Comparison of ENCODE assay signal across 19 cellular contexts in genomic region chr1:178997428-178997827, GRCh38. TPM values are rescaled to one million over a fixed set of nuclear protein-coding genes. Genes with fewer than 3 reads are reported as not detected.
DNase-seq lines count a peak whose midpoint lies in the region; ATAC-seq lines count a peak whose summit lies in the region.
"Had no signal": no experiment of that assay in that cellular context is flagged by ENCODE, and none has a peak within 500 bp of the region (broad histone marks: within the 10 kb centered on the region; RNA-seq: fewer than 3 reads in every experiment).

No MANE protein-coding gene starts in this region.

- peak; percentile 19 for ATAC-seq in activated CD4-positive, alpha-beta T cell treated with anti-CD3 and anti-CD28 coated beads for 36 hours
- ATAC-seq in activated T-helper 17 cell treated with anti-CD3 and anti-CD28 coated beads, Interleukin-2, amount 50 U/mL, for 72 hours (replicated peaks): peak; percentile 79
- ATAC-seq in stimulated activated effector memory CD8-positive, alpha-beta T cell treated with anti-CD3 and anti-CD28 coated beads, Interleukin-12 subunit alpha, Interleukin-12 subunit beta, amount 100 ng/mL, for 72 hours: peak; percentile 92

- POLR2A ChIA-PET in activated CD4-positive, alpha-beta T cell treated with anti-CD3 and anti-CD28 coated beads for 36 hours (lab: Charles Lee): no interaction called here

- no peaks in the 10 kb centered on the region for H3K36me3 Mint-ChIP-seq in activated CD4-positive, alpha-beta T cell treated with anti-CD3 and anti-CD28 coated beads for 36 hours (ENCODE audit: low read depth)
- H3K36me3 Mint-ChIP-seq in activated T-helper 17 cell treated with anti-CD3 and anti-CD28 coated beads, Interleukin-2, amount 50 U/mL, for 72 hours (ENCODE audit: low read depth): no peaks in the 10 kb centered on the region
- no peaks in the 10 kb centered on the region for H3K36me3 Mint-ChIP-seq in stimulated activated effector memory CD8-positive, alpha-beta T cell treated with anti-CD3 and anti-CD28 coated beads, Interleukin-12 subunit alpha, Interleukin-12 subunit beta, amount 100 ng/mL, for 72 hours
- H3K36me3 Mint-ChIP-seq: CD14-positive monocyte; CD4-positive, alpha-beta memory T cell; CD4-positive, CD25-positive, alpha-beta regulatory T cell had no signal

- intact Hi-C loops in activated CD4-positive, alpha-beta T cell treated with anti-CD3 and anti-CD28 coated beads for 36 hours (cut with DNase I, micrococcal nuclease): no loop called here

- H3K9me3 Mint-ChIP-seq in activated CD4-positive, alpha-beta T cell treated with anti-CD3 and anti-CD28 coated beads for 36 hours (ENCODE audit: low read depth): peaks cover 3% of the 10 kb centered on the region
- H3K9me3 Mint-ChIP-seq in activated T-helper 17 cell treated with anti-CD3 and anti-CD28 coated beads, Interleukin-2, amount 50 U/mL, for 72 hours: no peaks in the 10 kb centered on the region
- H3K9me3 Mint-ChIP-seq in stimulated activated effector memory CD8-positive, alpha-beta T cell treated with anti-CD3 and anti-CD28 coated beads, Interleukin-12 subunit alpha, Interleukin-12 subunit beta, amount 100 ng/mL, for 72 hours: no peaks in the 10 kb centered on the region

- CTCF ChIA-PET in activated CD4-positive, alpha-beta T cell treated with anti-CD3 and anti-CD28 coated beads for 36 hours (lab: Charles Lee): interaction anchor here (0.5 to 0.6 kb wide), 2 partner anchors 386 to 457 kb away, joined by 3 to 4 read pairs; no protein-coding TSS in a partner anchor

- DNase-seq in activated CD4-positive, alpha-beta T cell treated with anti-CD3 and anti-CD28 coated beads for 36 hours: no peak
- no peak for DNase-seq in activated CD4-positive, alpha-beta T cell treated with anti-CD3 and anti-CD28 coated beads for 1 hour
- no peak for DNase-seq in stimulated activated effector memory CD8-positive, alpha-beta T cell treated with anti-CD3 and anti-CD28 coated beads, Interleukin-12 subunit alpha, Interleukin-12 subunit beta, amount 100 ng/mL, for 72 hours (ENCODE audit: low spot score in 2 of 2)
- no peak for DNase-seq in A172 (ENCODE audit: low spot score)
- DNase-seq: ACHN; BE2C; C1 segment of cervical spinal cord; CD4-positive, alpha-beta memory T cell; CD4-positive, CD25-positive, alpha-beta regulatory T cell; CD8-positive, alpha-beta memory T cell; COR-L47; DMS 273 treated with DMSO at 0.1 percent for 48 hours; DMS153; DMS53; DMS79; DND-41; GF-D8 had no signal

- no peaks in the 10 kb centered on the region for H3K27me3 Mint-ChIP-seq in activated CD4-positive, alpha-beta T cell treated with anti-CD3 and anti-CD28 coated beads for 36 hours
- H3K27me3 Mint-ChIP-seq in activated T-helper 17 cell treated with anti-CD3 and anti-CD28 coated beads, Interleukin-2, amount 50 U/mL, for 72 hours: no peaks in the 10 kb centered on the region
- H3K27me3 Mint-ChIP-seq: CD4-positive, CD25-positive, alpha-beta regulatory T cell had no signal

- no peak overlapping the region for H3K27ac Mint-ChIP-seq in activated CD4-positive, alpha-beta T cell treated with anti-CD3 and anti-CD28 coated beads for 36 hours
- no peak overlapping the region for H3K27ac Mint-ChIP-seq in activated T-helper 17 cell treated with anti-CD3 and anti-CD28 coated beads, Interleukin-2, amount 50 U/mL, for 72 hours
- H3K27ac Mint-ChIP-seq in stimulated activated effector memory CD8-positive, alpha-beta T cell treated with anti-CD3 and anti-CD28 coated beads, Interleukin-12 subunit alpha, Interleukin-12 subunit beta, amount 100 ng/mL, for 72 hours: no peak overlapping the region
- H3K27ac Mint-ChIP-seq: CD14-positive monocyte; CD4-positive, alpha-beta memory T cell; CD4-positive, CD25-positive, alpha-beta regulatory T cell had no signal

- no peaks in the 10 kb centered on the region for H3K4me1 Mint-ChIP-seq in activated CD4-positive, alpha-beta T cell treated with anti-CD3 and anti-CD28 coated beads for 36 hours
- no peaks in the 10 kb centered on the region for H3K4me1 Mint-ChIP-seq in activated T-helper 17 cell treated with anti-CD3 and anti-CD28 coated beads, Interleukin-2, amount 50 U/mL, for 72 hours
- peaks cover 4% of the 10 kb centered on the region for H3K4me1 Mint-ChIP-seq in stimulated activated effector memory CD8-positive, alpha-beta T cell treated with anti-CD3 and anti-CD28 coated beads, Interleukin-12 subunit alpha, Interleukin-12 subunit beta, amount 100 ng/mL, for 72 hours

- no peak overlapping the region for H3K4me3 Mint-ChIP-seq in activated CD4-positive, alpha-beta T cell treated with anti-CD3 and anti-CD28 coated beads for 36 hours
- H3K4me3 Mint-ChIP-seq in activated T-helper 17 cell treated with anti-CD3 and anti-CD28 coated beads, Interleukin-2, amount 50 U/mL, for 72 hours: no peak overlapping the region
- H3K4me3 Mint-ChIP-seq in stimulated activated effector memory CD8-positive, alpha-beta T cell treated with anti-CD3 and anti-CD28 coated beads, Interleukin-12 subunit alpha, Interleukin-12 subunit beta, amount 100 ng/mL, for 72 hours: no peak overlapping the region
- H3K4me3 Mint-ChIP-seq: CD14-positive monocyte; CD4-positive, alpha-beta memory T cell; CD4-positive, CD25-positive, alpha-beta regulatory T cell; CD8-positive, alpha-beta memory T cell had no signal

RNA-seq across cellular contexts. Expression of gene FAM20B, which starts 28.3 kb away (rescaled TPM):
- 10 to 100 TPM; 21.7 to 35.8 TPM for total RNA-seq in activated CD4-positive, alpha-beta T cell treated with anti-CD3 and anti-CD28 coated beads for 36 hours
- 10 to 100 TPM; 26.7 to 30.9 TPM for total RNA-seq in activated T-helper 17 cell treated with anti-CD3 and anti-CD28 coated beads, Interleukin-2, amount 50 U/mL, for 72 hours
- total RNA-seq in A172 (2014; rRNA removed; shearing (Covaris generic)): 44.5 and 51.7 TPM in 2 replicates

Comparison
In these comparisons a context has a peak if more than half of its experiments do, and no peak if none do; other contexts are left out.
1. ATAC-seq: peak in every context shown above with its lines; median percentile 92 in stimulated activated effector memory CD8-positive, alpha-beta T cell treated with anti-CD3 and anti-CD28 coated beads, Interleukin-12 subunit alpha, Interleukin-12 subunit beta, amount 100 ng/mL, for 72 hours; 79 in activated T-helper 17 cell treated with anti-CD3 and anti-CD28 coated beads, Interleukin-2, amount 50 U/mL, for 72 hours; 19 in activated CD4-positive, alpha-beta T cell treated with anti-CD3 and anti-CD28 coated beads for 36 hours.